In the genomic region with DNA sequence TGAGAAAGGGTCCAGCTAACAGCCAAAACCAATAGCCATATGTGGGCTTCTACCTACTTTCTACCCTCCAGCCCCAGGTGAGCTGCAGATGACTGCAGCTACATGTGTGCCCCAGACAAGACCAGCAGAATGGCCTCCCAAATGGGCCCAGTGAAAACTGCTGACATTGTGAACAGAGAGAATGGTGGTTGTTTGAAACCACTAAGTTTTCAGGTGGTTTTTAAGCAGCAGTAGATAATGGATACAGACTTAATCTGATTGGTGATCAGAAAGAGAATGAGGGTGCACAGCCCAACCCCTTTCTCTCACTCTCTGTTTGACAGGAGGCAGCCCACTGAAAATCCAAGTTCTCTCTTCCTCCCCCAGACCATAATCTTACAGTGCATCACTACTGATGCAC, we compare ENCODE assay signal across 11 cellular contexts. TPM values are rescaled to one million over a fixed set of nuclear protein-coding genes. Genes with fewer than 3 reads are reported as not detected.
DNase-seq lines count a peak whose midpoint lies in the region; ATAC-seq and TF ChIP-seq lines count a peak whose summit lies in the region.
"Had no signal": no experiment of that assay in that cellular context is flagged by ENCODE, and none has a peak within 500 bp of the region (broad histone marks: within the 10 kb centered on the region; RNA-seq: fewer than 3 reads in every experiment).

No MANE protein-coding gene starts in this region.

- POLR2A ChIA-PET in MCF 10A (lab: Yijun Ruan, JAX) = no interaction called here

- H3K36me3 Mint-ChIP-seq in MCF 10A (ENCODE audit: insufficient read depth, unreplicated experiment) = no peaks in the 10 kb centered on the region

- intact Hi-C loops in MCF 10A (cut with micrococcal nuclease) = no loop called here

- no TSS peak for BruUV-seq in MCF 10A (replicated peaks; lab: Mats Ljungman, UMichigan)

- no peaks in the 10 kb centered on the region for H3K9me3 Mint-ChIP-seq in MCF 10A (ENCODE audit: unreplicated experiment)
- H3K9me3 Mint-ChIP-seq: IgD-negative memory B cell had no signal

- no peak for TF ChIP-seq CTCF in MCF 10A (IDR thresholded peaks at IDR 0.05; ENCODE audit: unreplicated experiment)

- ATAC-seq in GM21737 (IDR thresholded peaks at IDR 0.05; ENCODE audit: unreplicated experiment) (peak; percentile 80), HG03342 (IDR thresholded peaks at IDR 0.05; ENCODE audit: unreplicated experiment) (peak; percentile 79)
- peak; percentile 84 for ATAC-seq in stimulated activated naive CD8-positive, alpha-beta T cell treated with anti-CD3 and anti-CD28 coated beads, Interleukin-15, Interleukin-2, amounts not matched to agents 100 U/mL and 50 U/mL, for 24 hours
- ATAC-seq: pancreas had no signal

- peak; percentile 63 for DNase-seq in stimulated activated CD4-positive, alpha-beta T cell treated with anti-CD3 and anti-CD28 coated beads, Interleukin-15, amount 100 ng/mL, for 24 hours
- no peak for DNase-seq in stimulated activated CD4-positive, alpha-beta T cell treated with anti-CD3 and anti-CD28 coated beads, Interleukin-4, amount 100 ng/mL, for 1 hour
- no peak for DNase-seq in stimulated activated naive CD8-positive, alpha-beta T cell treated with anti-CD3 and anti-CD28 coated beads, Interleukin-15, Interleukin-2, amounts not matched to agents 100 U/mL and 50 U/mL, for 24 hours
- DNase-seq in cerebellum (ENCODE audit: low spot score) (no peak), MCF 10A (ENCODE audit: unreplicated experiment) (no peak), OCI-M2 (lab: John Stamatoyannopoulos, UW; ENCODE audit: unreplicated experiment) (no peak)
- DNase-seq: kidney, pancreas had no signal

- no peaks in the 10 kb centered on the region for H3K4me1 Mint-ChIP-seq in MCF 10A (ENCODE audit: insufficient read depth, unreplicated experiment)

- CTCF ChIA-PET in MCF 10A (lab: Yijun Ruan, JAX) = no interaction called here

- no peak overlapping the region for H3K27ac Mint-ChIP-seq in MCF 10A (ENCODE audit: low read depth, unreplicated experiment)
- H3K27ac Mint-ChIP-seq: IgD-negative memory B cell had no signal

- H3K27me3 Mint-ChIP-seq in MCF 10A (ENCODE audit: insufficient read depth, unreplicated experiment) = no peaks in the 10 kb centered on the region

- no peak overlapping the region for H3K4me3 Mint-ChIP-seq in MCF 10A (ENCODE audit: unreplicated experiment)
- H3K4me3 Mint-ChIP-seq: IgD-negative memory B cell had no signal

RNA-seq across cellular contexts. Expression of a gene that starts 42.5 kb away (rescaled TPM):
- 7.3 TPM for total RNA-seq in cerebellum
- total RNA-seq in MCF 10A (2022) = 4.7 and 8.3 TPM in 2 replicates
